Comparison of ENCODE assay signal across 9 cellular contexts in the genomic region with DNA sequence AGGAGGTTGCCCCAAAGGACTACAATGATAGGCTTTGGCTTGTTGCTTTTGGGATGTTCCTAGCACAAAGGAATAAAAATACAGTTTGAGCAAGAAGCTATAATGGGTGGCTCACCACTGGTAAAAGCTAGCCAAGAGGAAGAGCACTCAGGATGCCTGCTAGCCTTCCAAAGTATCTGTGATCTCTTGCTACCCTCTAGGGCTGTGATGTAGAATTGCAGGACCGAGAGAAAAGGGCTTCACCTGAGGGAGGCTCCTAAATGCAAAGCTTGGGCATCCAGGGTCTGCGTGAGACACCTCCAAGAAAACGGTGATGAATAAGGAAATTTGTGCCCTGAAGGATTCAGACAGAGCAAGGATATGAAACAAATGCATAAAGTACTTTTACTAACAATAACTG. TPM values are rescaled to one million over a fixed set of nuclear protein-coding genes. Genes with fewer than 3 reads are reported as not detected.
DNase-seq lines count a peak whose midpoint lies in the region; TF ChIP-seq lines count a peak whose summit lies in the region.
"Had no signal": no experiment of that assay in that cellular context is flagged by ENCODE, and none has a peak within 500 bp of the region (broad histone marks: within the 10 kb centered on the region; RNA-seq: fewer than 3 reads in every experiment).

No MANE protein-coding gene starts in this region.

- no peak overlapping the region for H3K4me3 ChIP-seq in epithelial cell of proximal tubule (ENCODE audit: low read depth, low read length)
- H3K4me3 ChIP-seq in stomach, result no peak overlapping the region

- intact Hi-C loops in stomach (cut with DNase I; ENCODE audit: low total_unique reads), result no loop called here

- no peaks in the 10 kb centered on the region for H3K4me1 ChIP-seq in stomach

- 68 to 77% (median 71%) methylated on average over 3 of the region's 3 CpGs for whole genome bisulfite sequencing in stomach, 5 donors

- peak; percentile 33 for DNase-seq in A172 (ENCODE audit: low spot score)
- DNase-seq in LoVo (ENCODE audit: low spot score), result peak; percentile 43
- DNase-seq in epithelial cell of proximal tubule (ENCODE audit: low read depth), result no peak
- DNase-seq in NCI-H2196 treated with DMSO at 0.1 percent for 48 hours (lab: John Stamatoyannopoulos, UW; ENCODE audit: unreplicated experiment), result no peak
- DNase-seq in NCI-H128 (lab: John Stamatoyannopoulos, UW; ENCODE audit: unreplicated experiment), result no peak
- no peak for DNase-seq in NCI-H446 treated with DMSO at 0.1 percent for 48 hours (lab: John Stamatoyannopoulos, UW)
- DNase-seq in stomach, result no peak

- TF ChIP-seq POLR2A in stomach (IDR thresholded peaks at IDR 0.05), result no peak

- H3K9me3 ChIP-seq in stomach, result no peaks in the 10 kb centered on the region

- no peak overlapping the region for H3K27ac ChIP-seq in stomach

- TF ChIP-seq EP300 in stomach (IDR thresholded peaks at IDR 0.05), result no peak

- no peaks in the 10 kb centered on the region for H3K36me3 ChIP-seq in stomach

- H3K27me3 ChIP-seq in stomach, result no peaks in the 10 kb centered on the region

- TF ChIP-seq CTCF in GM12873 (IDR thresholded peaks at IDR 0.05; ENCODE audit: insufficient read depth, low read depth, low read length, missing control alignments) (peak; percentile 82), epithelial cell of proximal tubule (conservative IDR thresholded peaks at IDR 0.05; ENCODE audit: low read depth, low read length) (peak; percentile 60), stomach (IDR thresholded peaks at IDR 0.05) (no peak)

RNA-seq across cellular contexts. Expression of a gene that starts 17.7 kb away (rescaled TPM):
- total RNA-seq in A172 (2014; rRNA removed; shearing (Covaris generic)), result not detected in 2 replicates
- total RNA-seq in epithelial cell of proximal tubule (0.35 and 2.1 TPM in 2 replicates), stomach (not detected)
- polyA plus RNA-seq in stomach, result 10 to 100 TPM in 1 of 3 donors, not detected in 2; 11.5 TPM
- total RNA-seq: G401 had no signal

RNA-seq across cellular contexts. Expression of a gene that starts 20.9 kb away (rescaled TPM):
- total RNA-seq in A172 (2014; rRNA removed; shearing (Covaris generic)), result not detected in 2 replicates
- total RNA-seq in epithelial cell of proximal tubule (not detected in 2 replicates), stomach (not detected)
- polyA plus RNA-seq in stomach, result 1 to 10 TPM in 1 of 3 donors, not detected in 2; 1.0 TPM
- total RNA-seq: G401 had no signal

RNA-seq across cellular contexts. Expression of a gene that starts 44.4 kb away (rescaled TPM):
- total RNA-seq in A172 (2014; rRNA removed; shearing (Covaris generic)), result not detected in 2 replicates
- total RNA-seq in epithelial cell of proximal tubule (not detected in 2 replicates), stomach (not detected)
- polyA plus RNA-seq in stomach, result not detected
- total RNA-seq: G401 had no signal

RNA-seq across cellular contexts. Expression of a gene that starts 48.0 kb away (rescaled TPM):
- not detected in 2 replicates for total RNA-seq in A172 (2014; rRNA removed; shearing (Covaris generic))
- total RNA-seq in epithelial cell of proximal tubule (not detected in 2 replicates), stomach (not detected)
- not detected for polyA plus RNA-seq in stomach
- total RNA-seq: G401 had no signal

RNA-seq across cellular contexts. Expression of a gene that starts 57.8 kb away (rescaled TPM):
- not detected in 2 replicates for total RNA-seq in A172 (2014; rRNA removed; shearing (Covaris generic))
- not detected in 2 replicates for total RNA-seq in epithelial cell of proximal tubule
- not detected for total RNA-seq in stomach
- polyA plus RNA-seq in stomach, result 100 to 1,000 TPM in 1 of 3 donors, not detected in 2; 123 TPM
- total RNA-seq: G401 had no signal

Comparison
In these comparisons a context has a peak if more than half of its experiments do, and no peak if none do; other contexts are left out.
1. DNase-seq: peak in A172 (single experiment) and LoVo (single experiment); none in epithelial cell of proximal tubule (single experiment), NCI-H2196 treated with DMSO at 0.1 percent for 48 hours (single experiment), NCI-H128 (single experiment), NCI-H446 treated with DMSO at 0.1 percent for 48 hours (single experiment) and stomach (single experiment).
2. CTCF ChIP-seq: peak in GM12873 (single experiment) and epithelial cell of proximal tubule (single experiment); none in stomach (0 of 7).